In genomic region chr17:82698065-82698973, GRCh38 we compare ENCODE assay signal across 8 cellular contexts. TPM values are rescaled to one million over a fixed set of nuclear protein-coding genes. Genes with fewer than 3 reads are reported as not detected.
A peak's percentile ranks its signal among the peaks of the same experiment; 100 is the strongest.
DNase-seq lines count a peak whose midpoint lies in the region; ATAC-seq, FAIRE-seq and TF ChIP-seq lines count a peak whose summit lies in the region.

A gene with protein sequence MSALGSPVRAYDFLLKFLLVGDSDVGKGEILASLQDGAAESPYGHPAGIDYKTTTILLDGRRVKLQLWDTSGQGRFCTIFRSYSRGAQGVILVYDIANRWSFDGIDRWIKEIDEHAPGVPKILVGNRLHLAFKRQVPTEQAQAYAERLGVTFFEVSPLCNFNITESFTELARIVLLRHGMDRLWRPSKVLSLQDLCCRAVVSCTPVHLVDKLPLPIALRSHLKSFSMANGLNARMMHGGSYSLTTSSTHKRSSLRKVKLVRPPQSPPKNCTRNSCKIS (minus strand): TSS chr17:82698698. CDS start chr17:82698596, 102 bp downstream.

- no peak within 1 kb of the TSS for H3K27ac Mint-ChIP-seq in natural killer cell treated with Interleukin-12 subunit alpha and Interleukin-12 subunit beta and Interleukin-15 and Interleukin-18, amount 100 ng/mL, for 72 hours

- peaks cover 8 to 9% of the 10 kb centered on the region in 2 donors for H3K4me1 Mint-ChIP-seq in natural killer cell treated with Interleukin-12 subunit alpha and Interleukin-12 subunit beta and Interleukin-15 and Interleukin-18, amount 100 ng/mL, for 72 hours (ENCODE audit: low read depth in 2 of 2)

- peak within 1 kb of the TSS; percentile 84 for H3K4me3 Mint-ChIP-seq in natural killer cell treated with Interleukin-12 subunit alpha and Interleukin-12 subunit beta and Interleukin-15 and Interleukin-18, amount 100 ng/mL, for 72 hours

- peak; percentile 74 for TF ChIP-seq POLR2A in H54 (IDR thresholded peaks at IDR 0.05; ENCODE audit: low read depth, low read length)

- DNase-seq in ELR (ENCODE audit: low read depth) = peak; percentile 99
- DNase-seq in H54 (ENCODE audit: insufficient read length, low spot score) = peak; percentile 100
- DNase-seq in LoVo (ENCODE audit: low spot score) = peak; percentile 98
- DNase-seq in SHP77 (lab: John Stamatoyannopoulos, UW) = peak; percentile 98
- peak; percentile 97 for DNase-seq in activated gamma-delta T cell (lab: John Stamatoyannopoulos, UW)
- DNase-seq in fibroblast of the conjunctiva (ENCODE audit: low read depth) = peak; percentile 97
- DNase-seq in natural killer cell treated with Interleukin-12 subunit alpha and Interleukin-12 subunit beta and Interleukin-15 and Interleukin-18, amount 100 ng/mL, for 72 hours (ENCODE audit: low spot score) = peak; percentile 99
- peak; percentile 98 to 99 (median 98) for DNase-seq in stimulated activated naive CD4-positive, alpha-beta T cell (lab: John Stamatoyannopoulos, UW)

- H3K9me3 Mint-ChIP-seq in natural killer cell treated with Interleukin-12 subunit alpha and Interleukin-12 subunit beta and Interleukin-15 and Interleukin-18, amount 100 ng/mL, for 72 hours = peaks cover 5% of the 10 kb centered on the region

- peaks cover 9% of the 10 kb centered on the region for H3K36me3 Mint-ChIP-seq in natural killer cell treated with Interleukin-12 subunit alpha and Interleukin-12 subunit beta and Interleukin-15 and Interleukin-18, amount 100 ng/mL, for 72 hours

- H3K27me3 Mint-ChIP-seq in natural killer cell treated with Interleukin-12 subunit alpha and Interleukin-12 subunit beta and Interleukin-15 and Interleukin-18, amount 100 ng/mL, for 72 hours = peaks cover 0 to 3% of the 10 kb centered on the region in 2 donors

- no peak for FAIRE-seq in H54 (lab: Jason Lieb, UNC)

- ATAC-seq in natural killer cell treated with Interleukin-12 subunit alpha and Interleukin-12 subunit beta and Interleukin-15 and Interleukin-18, amount 100 ng/mL, for 72 hours = peak; percentile 99

RNA-seq across cellular contexts. Expression of the gene that starts here (rescaled TPM):
- total RNA-seq in natural killer cell treated with Interleukin-12 subunit alpha and Interleukin-12 subunit beta and Interleukin-15 and Interleukin-18, amount 100 ng/mL, for 72 hours = 1 to 10 TPM; 1.1 to 1.2 TPM

Comparison
In these comparisons a context has a peak if more than half of its experiments do, and no peak if none do; other contexts are left out.
1. Peak in every context shown above with its lines: DNase-seq and ATAC-seq.